In genomic region chr16:21300309-21301167, GRCh38 we compare ENCODE assay signal across 8 cellular contexts. TPM values are rescaled to one million over a fixed set of nuclear protein-coding genes. Genes with fewer than 3 reads are reported as not detected.
DNase-seq lines count a peak whose midpoint lies in the region; ATAC-seq lines count a peak whose summit lies in the region.

No MANE protein-coding gene starts in this region.

- H3K27ac ChIP-seq in esophagus (ENCODE audit: low read depth in 2 of 2, low read length in 1 of 2) = peak overlapping the region; percentile 81 to 96

- H3K4me3 ChIP-seq in esophagus (ENCODE audit: low read depth in 1 of 2, low read length in 2 of 2) (peak overlapping the region; percentile 71 to 75), mononuclear cell (ENCODE audit: low read length) (peak overlapping the region; percentile 40)

- DNase-seq in COLO668 (lab: John Stamatoyannopoulos, UW; ENCODE audit: unreplicated experiment) (peak; percentile 94), NCI-H524 (lab: John Stamatoyannopoulos, UW) (peak; percentile 96 to 99)
- DNase-seq in activated CD4-positive, alpha-beta T cell treated with anti-CD3 and anti-CD28 coated beads, Interleukin-2, amount 50 U/mL, for 4 hours = peak; percentile 28 to 35
- peak; percentile 67 for DNase-seq in stimulated activated naive CD8-positive, alpha-beta T cell treated with anti-CD3 and anti-CD28 coated beads, Interleukin-15, Interleukin-2, amounts not matched to agents 100 U/mL and 50 U/mL, for 24 hours

- ATAC-seq in GM19351 (IDR thresholded peaks at IDR 0.05; ENCODE audit: unreplicated experiment) (peak; percentile 70), HG03460 (IDR thresholded peaks at IDR 0.05; ENCODE audit: unreplicated experiment) (peak; percentile 52)
- ATAC-seq in stimulated activated naive CD8-positive, alpha-beta T cell treated with anti-CD3 and anti-CD28 coated beads, Interleukin-15, Interleukin-2, amounts not matched to agents 100 U/mL and 50 U/mL, for 24 hours = peak; percentile 80

- peaks cover 0 to 3% of the 10 kb centered on the region in 2 donors for H3K4me1 ChIP-seq in esophagus (ENCODE audit: control insufficient read depth in 2 of 2, insufficient read depth in 2 of 2, low read length in 1 of 2)
- peaks cover 22% of the 10 kb centered on the region for H3K4me1 ChIP-seq in mononuclear cell (ENCODE audit: insufficient read depth, low read length)

- no peaks in the 10 kb centered on the region for H3K36me3 ChIP-seq in esophagus (ENCODE audit: control insufficient read depth in 2 of 2, insufficient read depth in 2 of 2, low read length in 1 of 2)

- WGBS in esophagus, 2 donors = 1% methylated on average over 36 of the region's 36 CpGs

- no peaks in the 10 kb centered on the region for H3K9me3 ChIP-seq in esophagus (ENCODE audit: control insufficient read depth in 2 of 2, insufficient read depth in 1 of 2, low read depth in 1 of 2, low read length in 1 of 2)
- H3K9me3 ChIP-seq in mononuclear cell (ENCODE audit: low read depth, low read length) = no peaks in the 10 kb centered on the region

- H3K27me3 ChIP-seq in esophagus (ENCODE audit: control insufficient read depth in 1 of 2, insufficient read depth in 2 of 2, low read length in 2 of 2) (no peaks in the 10 kb centered on the region), mononuclear cell (ENCODE audit: insufficient read depth, low read length) (no peaks in the 10 kb centered on the region)

RNA-seq across cellular contexts. Expression of gene CRYM, which starts 22.4 kb away (rescaled TPM):
- polyA plus RNA-seq in esophagus = 1 to 10 TPM; 5.3 to 9.8 TPM
- total RNA-seq in mononuclear cell = 0.84 TPM

Comparison
In these comparisons a context has a peak if more than half of its experiments do, and no peak if none do; other contexts are left out.
1. Peak in every context shown above with its lines: DNase-seq, ATAC-seq, H3K4me3 ChIP-seq and H3K27ac ChIP-seq.
2. DNase-seq: peak in every context shown above with its lines; median percentile 98 in NCI-H524; 94 in COLO668; 67 in stimulated activated naive CD8-positive, alpha-beta T cell treated with anti-CD3 and anti-CD28 coated beads, Interleukin-15, Interleukin-2, amounts not matched to agents 100 U/mL and 50 U/mL, for 24 hours; 32 in activated CD4-positive, alpha-beta T cell treated with anti-CD3 and anti-CD28 coated beads, Interleukin-2, amount 50 U/mL, for 4 hours.